2 cellular contexts compared by ENCODE assay signal in genomic region chr4:163493643-163494359, GRCh38.
A peak's percentile ranks its signal among the peaks of the same experiment; 100 is the strongest.
TF ChIP-seq lines count a peak whose summit lies in the region.

No MANE protein-coding gene starts in this region.

TF ChIP-seq in GM12878, 131 proteins besides CTCF, POLR2A, EP300 and RAD21 (continues in another document):
- TF ChIP-seq TCF7 (IDR thresholded peaks at IDR 0.05; ENCODE audit: borderline replicate concordance) (no peak), MAX (IDR thresholded peaks at IDR 0.05; ENCODE audit: low read depth, low read length) (no peak), KLF5 (IDR thresholded peaks at IDR 0.05; ENCODE audit: partially characterized antibody) (no peak), BCL3 (IDR thresholded peaks at IDR 0.05; ENCODE audit: borderline replicate concordance, insufficient read depth, low read depth, low read length, poor library complexity, severe bottlenecking) (no peak), SPI1 (IDR thresholded peaks at IDR 0.05; ENCODE audit: borderline replicate concordance, insufficient read depth, low read depth, low read length) (peak; percentile 91), MXI1 (IDR thresholded peaks at IDR 0.05; ENCODE audit: low read depth, low read length) (no peak), POLR2AphosphoS2 (IDR thresholded peaks at IDR 0.05; ENCODE audit: low read depth, low read length) (no peak), CHD4 (IDR thresholded peaks at IDR 0.05) (no peak), ZNF24 (IDR thresholded peaks at IDR 0.05) (no peak), ELK1 (IDR thresholded peaks at IDR 0.05; ENCODE audit: low read depth, low read length) (no peak), KDM1A (IDR thresholded peaks at IDR 0.05; ENCODE audit: borderline replicate concordance) (no peak), PRDM15 (CRISPR knock-in tag; IDR thresholded peaks at IDR 0.05) (no peak), ATF7 (IDR thresholded peaks at IDR 0.05; ENCODE audit: low read depth) (no peak), HDAC6 (IDR thresholded peaks at IDR 0.05; ENCODE audit: unreplicated experiment) (no peak), NR2C1 (IDR thresholded peaks at IDR 0.05) (no peak)
- TF ChIP-seq, protein P1, sequence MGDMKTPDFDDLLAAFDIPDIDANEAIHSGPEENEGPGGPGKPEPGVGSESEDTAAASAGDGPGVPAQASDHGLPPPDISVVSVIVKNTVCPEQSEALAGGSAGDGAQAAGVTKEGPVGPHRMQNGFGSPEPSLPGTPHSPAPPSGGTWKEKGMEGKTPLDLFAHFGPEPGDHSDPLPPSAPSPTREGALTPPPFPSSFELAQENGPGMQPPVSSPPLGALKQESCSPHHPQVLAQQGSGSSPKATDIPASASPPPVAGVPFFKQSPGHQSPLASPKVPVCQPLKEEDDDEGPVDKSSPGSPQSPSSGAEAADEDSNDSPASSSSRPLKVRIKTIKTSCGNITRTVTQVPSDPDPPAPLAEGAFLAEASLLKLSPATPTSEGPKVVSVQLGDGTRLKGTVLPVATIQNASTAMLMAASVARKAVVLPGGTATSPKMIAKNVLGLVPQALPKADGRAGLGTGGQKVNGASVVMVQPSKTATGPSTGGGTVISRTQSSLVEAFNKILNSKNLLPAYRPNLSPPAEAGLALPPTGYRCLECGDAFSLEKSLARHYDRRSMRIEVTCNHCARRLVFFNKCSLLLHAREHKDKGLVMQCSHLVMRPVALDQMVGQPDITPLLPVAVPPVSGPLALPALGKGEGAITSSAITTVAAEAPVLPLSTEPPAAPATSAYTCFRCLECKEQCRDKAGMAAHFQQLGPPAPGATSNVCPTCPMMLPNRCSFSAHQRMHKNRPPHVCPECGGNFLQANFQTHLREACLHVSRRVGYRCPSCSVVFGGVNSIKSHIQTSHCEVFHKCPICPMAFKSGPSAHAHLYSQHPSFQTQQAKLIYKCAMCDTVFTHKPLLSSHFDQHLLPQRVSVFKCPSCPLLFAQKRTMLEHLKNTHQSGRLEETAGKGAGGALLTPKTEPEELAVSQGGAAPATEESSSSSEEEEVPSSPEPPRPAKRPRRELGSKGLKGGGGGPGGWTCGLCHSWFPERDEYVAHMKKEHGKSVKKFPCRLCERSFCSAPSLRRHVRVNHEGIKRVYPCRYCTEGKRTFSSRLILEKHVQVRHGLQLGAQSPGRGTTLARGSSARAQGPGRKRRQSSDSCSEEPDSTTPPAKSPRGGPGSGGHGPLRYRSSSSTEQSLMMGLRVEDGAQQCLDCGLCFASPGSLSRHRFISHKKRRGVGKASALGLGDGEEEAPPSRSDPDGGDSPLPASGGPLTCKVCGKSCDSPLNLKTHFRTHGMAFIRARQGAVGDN (IDR thresholded peaks at IDR 0.05), result peak; percentile 41; the same call in 1 of the 2 replicates

TF ChIP-seq in HepG2, 621 proteins besides CTCF, POLR2A, EP300 and RAD21:
- TF ChIP-seq ZKSCAN1 (IDR thresholded peaks at IDR 0.05; ENCODE audit: low read length), result 0 out of 2 replicates have a peak, but pooled peaks have one; percentile 14
- TF ChIP-seq PAXIP1 (CRISPR knock-in tag; conservative IDR thresholded peaks at IDR 0.05), result no peak
- no peak for TF ChIP-seq PHF8 (CRISPR knock-in tag; IDR thresholded peaks at IDR 0.05)
- no peak for TF ChIP-seq SATB2 (CRISPR knock-in tag; IDR thresholded peaks at IDR 0.05)
- no peak for TF ChIP-seq TCF12 (IDR thresholded peaks at IDR 0.05)
- peak; percentile 41; the same call in 1 of the 2 replicates for TF ChIP-seq TCF12 (CRISPR knock-in tag; IDR thresholded peaks at IDR 0.05)
- TF ChIP-seq ARID3A (IDR thresholded peaks at IDR 0.05; ENCODE audit: low read depth, low read length), result no peak
- TF ChIP-seq HDAC1 (CRISPR knock-in tag; IDR thresholded peaks at IDR 0.05), result no peak
- TF ChIP-seq ZNF225 (CRISPR knock-in tag; IDR thresholded peaks at IDR 0.05), result no peak
- no peak for TF ChIP-seq ZSCAN30 (CRISPR knock-in tag; IDR thresholded peaks at IDR 0.05)
- peak; percentile 18; the same call in 1 of the 2 replicates for TF ChIP-seq ZNF20 (CRISPR knock-in tag; IDR thresholded peaks at IDR 0.05)
- TF ChIP-seq, protein P2, sequence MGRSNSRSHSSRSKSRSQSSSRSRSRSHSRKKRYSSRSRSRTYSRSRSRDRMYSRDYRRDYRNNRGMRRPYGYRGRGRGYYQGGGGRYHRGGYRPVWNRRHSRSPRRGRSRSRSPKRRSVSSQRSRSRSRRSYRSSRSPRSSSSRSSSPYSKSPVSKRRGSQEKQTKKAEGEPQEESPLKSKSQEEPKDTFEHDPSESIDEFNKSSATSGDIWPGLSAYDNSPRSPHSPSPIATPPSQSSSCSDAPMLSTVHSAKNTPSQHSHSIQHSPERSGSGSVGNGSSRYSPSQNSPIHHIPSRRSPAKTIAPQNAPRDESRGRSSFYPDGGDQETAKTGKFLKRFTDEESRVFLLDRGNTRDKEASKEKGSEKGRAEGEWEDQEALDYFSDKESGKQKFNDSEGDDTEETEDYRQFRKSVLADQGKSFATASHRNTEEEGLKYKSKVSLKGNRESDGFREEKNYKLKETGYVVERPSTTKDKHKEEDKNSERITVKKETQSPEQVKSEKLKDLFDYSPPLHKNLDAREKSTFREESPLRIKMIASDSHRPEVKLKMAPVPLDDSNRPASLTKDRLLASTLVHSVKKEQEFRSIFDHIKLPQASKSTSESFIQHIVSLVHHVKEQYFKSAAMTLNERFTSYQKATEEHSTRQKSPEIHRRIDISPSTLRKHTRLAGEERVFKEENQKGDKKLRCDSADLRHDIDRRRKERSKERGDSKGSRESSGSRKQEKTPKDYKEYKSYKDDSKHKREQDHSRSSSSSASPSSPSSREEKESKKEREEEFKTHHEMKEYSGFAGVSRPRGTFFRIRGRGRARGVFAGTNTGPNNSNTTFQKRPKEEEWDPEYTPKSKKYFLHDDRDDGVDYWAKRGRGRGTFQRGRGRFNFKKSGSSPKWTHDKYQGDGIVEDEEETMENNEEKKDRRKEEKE (IDR thresholded peaks at IDR 0.05), result no peak
- TF ChIP-seq KAT8 (CRISPR knock-in tag; IDR thresholded peaks at IDR 0.05), result no peak
- TF ChIP-seq ZNF17 (CRISPR knock-in tag; IDR thresholded peaks at IDR 0.05), result peak; percentile 71; the same call in 1 of the 2 replicates
